Comparison of ENCODE assay signal across 9 cellular contexts in genomic region chr20:25294459-25295385, GRCh38. TPM values are rescaled to one million over a fixed set of nuclear protein-coding genes. Genes with fewer than 3 reads are reported as not detected.
DNase-seq lines count a peak whose midpoint lies in the region; ATAC-seq and TF ChIP-seq lines count a peak whose summit lies in the region.
"Had no signal": no experiment of that assay in that cellular context is flagged by ENCODE, and none has a peak within 500 bp of the region (broad histone marks: within the 10 kb centered on the region; RNA-seq: fewer than 3 reads in every experiment).

No MANE protein-coding gene starts in this region.

- H3K27ac ChIP-seq in left lung: peak overlapping the region in 1 of 2 donors; percentile 9

- no peak overlapping the region for H3K4me3 Mint-ChIP-seq in central memory CD8-positive, alpha-beta T cell

- intact Hi-C loops in Right ventricle myocardium inferior (cut with DNase I): loop anchor here (2.0 to 10.0 kb wide), 4 partner anchors 18 to 240 kb away; partner anchors contain the start of gene ACSS1
- intact Hi-C loops in cardiac septum (cut with DNase I): loop anchor here (5.0 kb wide), 1 partner anchor 103 kb away; no protein-coding TSS in a partner anchor
- intact Hi-C loops in left lung (cut with DNase I): loop anchor here in 1 of 2 donors (10.0 kb wide), 1 partner anchor 100 kb away; the partner anchor contains the start of gene ABHD12

- no peak for TF ChIP-seq POLR2A in NB4 (IDR thresholded peaks at IDR 0.05; ENCODE audit: extremely low read depth, insufficient read length)

- H3K4me3 ChIP-seq in NB4 (ENCODE audit: low read depth, low read length) (no peak overlapping the region), left lung (no peak overlapping the region)
- H3K4me3 ChIP-seq: skin epidermis had no signal

- ATAC-seq in Right ventricle myocardium inferior: peak; percentile 10
- ATAC-seq in central memory CD8-positive, alpha-beta T cell (replicated peaks; ENCODE audit: extremely low read depth, poor library complexity, severe bottlenecking): peak; percentile 58
- peak; percentile 63 for ATAC-seq in left lung
- ATAC-seq in GM21390 (IDR thresholded peaks at IDR 0.05; ENCODE audit: unreplicated experiment): no peak

- DNase-seq in Right ventricle myocardium inferior (ENCODE audit: missing footprints): no peak
- no peak for DNase-seq in cardiac septum (ENCODE audit: low spot score)
- DNase-seq in NB4 (ENCODE audit: low read depth): peak; percentile 81
- peak in 3 of 4 experiments; percentile 10 to 37 (median 29) for DNase-seq in activated CD4-positive, CD25-positive, alpha-beta regulatory T cell (lab: John Stamatoyannopoulos, UW)
- peak in 1 of 2 donors; percentile 22 for DNase-seq in central memory CD8-positive, alpha-beta T cell (ENCODE audit: low spot score in 2 of 2)
- peak in 1 of 2 donors; percentile 37 for DNase-seq in left lung
- DNase-seq in stimulated activated CD4-positive, alpha-beta T cell treated with anti-CD3 and anti-CD28 coated beads, TNF-alpha, amount 100 ng/mL, for 4 hours (ENCODE audit: low read depth in 3 of 3): peak; percentile 11 to 33 (median 21)

- H3K4me1 Mint-ChIP-seq in central memory CD8-positive, alpha-beta T cell: no peaks in the 10 kb centered on the region

- no peaks in the 10 kb centered on the region for H3K9me3 ChIP-seq in left lung

- H3K36me3 ChIP-seq in left lung: peaks cover 0 to 89% of the 10 kb centered on the region in 2 donors

- H3K36me3 Mint-ChIP-seq in central memory CD8-positive, alpha-beta T cell (ENCODE audit: insufficient read depth): peaks cover 12% of the 10 kb centered on the region

- H3K4me1 ChIP-seq in left lung: peaks cover 0 to 5% of the 10 kb centered on the region in 2 donors

- no peak overlapping the region for H3K27ac Mint-ChIP-seq in central memory CD8-positive, alpha-beta T cell (ENCODE audit: low read depth)

- H3K27me3 ChIP-seq in left lung: no peaks in the 10 kb centered on the region

- H3K9me3 Mint-ChIP-seq in central memory CD8-positive, alpha-beta T cell: no peaks in the 10 kb centered on the region

- TF ChIP-seq CTCF in NB4 (IDR thresholded peaks at IDR 0.05; ENCODE audit: low read depth, low read length) (peak; percentile 99), left lung (IDR thresholded peaks at IDR 0.05) (peak; percentile 46 to 62)

- no peaks in the 10 kb centered on the region for H3K27me3 Mint-ChIP-seq in central memory CD8-positive, alpha-beta T cell

RNA-seq across cellular contexts. Expression of gene PYGB, which starts 46.8 kb away (rescaled TPM):
- total RNA-seq in Right ventricle myocardium inferior: 174 TPM
- total RNA-seq in cardiac septum: 386 TPM
- total RNA-seq in left lung: 10 to 100 TPM; 78.2 to 81.3 TPM

Comparison
In these comparisons a context has a peak if more than half of its experiments do, and no peak if none do; other contexts are left out.
1. DNase-seq: peak in NB4 (single experiment), activated CD4-positive, CD25-positive, alpha-beta regulatory T cell (3 of 4) and stimulated activated CD4-positive, alpha-beta T cell treated with anti-CD3 and anti-CD28 coated beads, TNF-alpha, amount 100 ng/mL, for 4 hours (3 of 3); none in Right ventricle myocardium inferior (single experiment) and cardiac septum (single experiment).